ENCODE assay signal across 1 cellular context in genomic region chr13:29260684-29261083, GRCh38.
TF ChIP-seq lines count a peak whose summit lies in the region.

No MANE protein-coding gene starts in this region.

TF ChIP-seq in H1, 55 proteins besides CTCF, POLR2A, EP300 and RAD21 (continued from another document):
- no peak for TF ChIP-seq SP4 (IDR thresholded peaks at IDR 0.05; ENCODE audit: low read length)
- no peak for TF ChIP-seq RXRA (IDR thresholded peaks at IDR 0.05; ENCODE audit: insufficient read depth, low read depth, low read length)
- no peak for TF ChIP-seq KDM5A (IDR thresholded peaks at IDR 0.05; ENCODE audit: low read length)
- no peak for TF ChIP-seq KDM1A (IDR thresholded peaks at IDR 0.05; ENCODE audit: borderline replicate concordance, low read length)
- no peak for TF ChIP-seq CREB1 (IDR thresholded peaks at IDR 0.05)
- no peak for TF ChIP-seq E2F6 (IDR thresholded peaks at IDR 0.05)
- no peak for TF ChIP-seq JUN (IDR thresholded peaks at IDR 0.05; ENCODE audit: low read depth, low read length)
TF ChIP-seq in H1: peak in this region for 0.
